In the genomic region with DNA sequence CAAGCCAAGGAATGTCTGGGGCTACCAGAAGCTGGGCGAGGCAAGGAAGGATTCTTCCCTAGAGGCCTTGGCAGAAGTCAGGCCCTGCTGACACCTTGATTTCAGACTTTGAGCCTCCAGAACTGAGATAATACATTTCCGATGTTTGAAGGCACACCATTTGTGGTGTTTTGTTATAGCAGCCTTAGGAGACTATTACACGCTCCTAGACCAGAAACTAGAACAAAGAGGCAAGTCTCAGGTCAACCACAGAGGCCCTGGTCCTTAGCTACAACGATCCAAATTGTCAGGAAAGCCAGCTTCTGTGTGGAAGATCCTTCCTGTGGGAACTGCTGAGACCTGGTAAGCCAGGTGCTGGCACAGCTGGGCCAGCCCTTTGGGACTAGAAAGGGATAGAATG, we compare ENCODE assay signal across 1 cellular context.
TF ChIP-seq lines count a peak whose summit lies in the region.

No MANE protein-coding gene starts in this region.

TF ChIP-seq in HepG2, 621 proteins besides CTCF, POLR2A, EP300 and RAD21:
- TF ChIP-seq, protein P1, sequence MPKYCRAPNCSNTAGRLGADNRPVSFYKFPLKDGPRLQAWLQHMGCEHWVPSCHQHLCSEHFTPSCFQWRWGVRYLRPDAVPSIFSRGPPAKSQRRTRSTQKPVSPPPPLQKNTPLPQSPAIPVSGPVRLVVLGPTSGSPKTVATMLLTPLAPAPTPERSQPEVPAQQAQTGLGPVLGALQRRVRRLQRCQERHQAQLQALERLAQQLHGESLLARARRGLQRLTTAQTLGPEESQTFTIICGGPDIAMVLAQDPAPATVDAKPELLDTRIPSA (CRISPR knock-in tag; IDR thresholded peaks at IDR 0.05; ENCODE audit: borderline replicate concordance) = no peak
- peak; percentile 77 for TF ChIP-seq ZNF12 (CRISPR knock-in tag; IDR thresholded peaks at IDR 0.05)
